In genomic region chr20:57595041-57596030, GRCh38 we compare ENCODE assay signal across 26 cellular contexts. TPM values are rescaled to one million over a fixed set of nuclear protein-coding genes. Genes with fewer than 3 reads are reported as not detected.
"Had no signal": no experiment of that assay in that cellular context is flagged by ENCODE, and none has a peak within 500 bp of the region (broad histone marks: within the 10 kb centered on the region; RNA-seq: fewer than 3 reads in every experiment).

No MANE protein-coding gene starts in this region.

- H3K36me3 Mint-ChIP-seq: activated naive CD4-positive, alpha-beta T cell treated with anti-CD3 and anti-CD28 coated beads, Interleukin-2, amount 10 ng/mL, durations not matched to agents 7 days and 5 days; stimulated activated effector memory CD8-positive, alpha-beta T cell treated with anti-CD3 and anti-CD28 coated beads, Interleukin-12 subunit alpha, Interleukin-12 subunit beta, amount 100 ng/mL, for 72 hours; type B pancreatic cell had no signal

- H3K27ac Mint-ChIP-seq: activated naive CD4-positive, alpha-beta T cell treated with anti-CD3 and anti-CD28 coated beads, Interleukin-2, amount 10 ng/mL, durations not matched to agents 7 days and 5 days; stimulated activated effector memory CD8-positive, alpha-beta T cell treated with anti-CD3 and anti-CD28 coated beads, Interleukin-12 subunit alpha, Interleukin-12 subunit beta, amount 100 ng/mL, for 72 hours; stimulated activated naive CD8-positive, alpha-beta T cell treated with anti-CD3 and anti-CD28 coated beads, Interleukin-15, Interleukin-2, amounts not matched to agents 100 ng/mL and 50 ng/mL, for 24 hours; T-helper 1 cell treated with Interleukin-12 subunit alpha and Interleukin-12 subunit beta and Interleukin-4 antibody, amounts not matched to agents 30 μg/mL and 1 μg/mL, for 36 hours; type B pancreatic cell had no signal

- H3K4me3 ChIP-seq: esophagus squamous epithelium, heart right ventricle, left lung, lung, vagina had no signal

- H3K4me3 Mint-ChIP-seq: activated naive CD4-positive, alpha-beta T cell treated with anti-CD3 and anti-CD28 coated beads, Interleukin-2, amount 10 ng/mL, durations not matched to agents 7 days and 5 days; stimulated activated effector memory CD8-positive, alpha-beta T cell treated with anti-CD3 and anti-CD28 coated beads, Interleukin-12 subunit alpha, Interleukin-12 subunit beta, amount 100 ng/mL, for 72 hours; stimulated activated naive CD8-positive, alpha-beta T cell treated with anti-CD3 and anti-CD28 coated beads, Interleukin-15, Interleukin-2, amounts not matched to agents 100 ng/mL and 50 ng/mL, for 24 hours; T-helper 1 cell treated with Interleukin-12 subunit alpha and Interleukin-12 subunit beta and Interleukin-4 antibody, amounts not matched to agents 30 μg/mL and 1 μg/mL, for 36 hours; type B pancreatic cell had no signal

- H3K27me3 ChIP-seq: vagina had no signal

- H3K27ac ChIP-seq: epithelial cell of prostate, esophagus squamous epithelium, heart right ventricle, left lung, vagina, VCaP had no signal

- FAIRE-seq: bronchial epithelial cell, colon, endometrium, TTC549 had no signal

- H3K4me1 Mint-ChIP-seq: activated naive CD4-positive, alpha-beta T cell treated with anti-CD3 and anti-CD28 coated beads, Interleukin-2, amount 10 ng/mL, durations not matched to agents 7 days and 5 days had no signal

- H3K36me3 ChIP-seq: esophagus squamous epithelium, heart right ventricle, left lung, vagina had no signal

- H3K9me3 ChIP-seq: esophagus squamous epithelium, heart right ventricle, left lung, vagina had no signal

- H3K9me3 Mint-ChIP-seq: activated naive CD4-positive, alpha-beta T cell treated with anti-CD3 and anti-CD28 coated beads, Interleukin-2, amount 10 ng/mL, durations not matched to agents 7 days and 5 days; stimulated activated effector memory CD8-positive, alpha-beta T cell treated with anti-CD3 and anti-CD28 coated beads, Interleukin-12 subunit alpha, Interleukin-12 subunit beta, amount 100 ng/mL, for 72 hours; stimulated activated naive CD8-positive, alpha-beta T cell treated with anti-CD3 and anti-CD28 coated beads, Interleukin-15, Interleukin-2, amounts not matched to agents 100 ng/mL and 50 ng/mL, for 24 hours; T-helper 1 cell treated with Interleukin-12 subunit alpha and Interleukin-12 subunit beta and Interleukin-4 antibody, amounts not matched to agents 30 μg/mL and 1 μg/mL, for 36 hours; type B pancreatic cell had no signal

- ATAC-seq: activated CD4-positive, CD25-positive, alpha-beta regulatory T cell treated with anti-CD3 and anti-CD28 coated beads, Interleukin-2, amount 50 U/mL, for 24 hours; stimulated activated effector memory CD8-positive, alpha-beta T cell treated with anti-CD3 and anti-CD28 coated beads, Interleukin-12 subunit alpha, Interleukin-12 subunit beta, amount 100 ng/mL, for 72 hours had no signal

- DNase-seq: activated gamma-delta T cell, esophagus squamous epithelium, foreskin melanocyte, kidney glomerular epithelial cell, occipital lobe had no signal

RNA-seq across cellular contexts. Expression of gene ZBP1, which starts 24.9 kb away (rescaled TPM):
- total RNA-seq: bronchial epithelial cell, dermis blood vessel endothelial cell, glomerular endothelial cell, occipital lobe had no signal
- polyA plus RNA-seq: neural cell had no signal

RNA-seq across cellular contexts. Expression of gene PCK1, which starts 34.4 kb away (rescaled TPM):
- total RNA-seq: activated CD8-positive, alpha-beta memory T cell treated with anti-CD3 and anti-CD28 coated beads for 36 hours; bronchial epithelial cell; dermis blood vessel endothelial cell; glomerular endothelial cell; left lung; mononuclear cell had no signal
